Comparison of ENCODE assay signal across 11 cellular contexts in genomic region chr12:52495385-52495784, GRCh38. TPM values are rescaled to one million over a fixed set of nuclear protein-coding genes. Genes with fewer than 3 reads are reported as not detected.
DNase-seq lines count a peak whose midpoint lies in the region; ATAC-seq and TF ChIP-seq lines count a peak whose summit lies in the region.
"Had no signal": no experiment of that assay in that cellular context is flagged by ENCODE, and none has a peak within 500 bp of the region (broad histone marks: within the 10 kb centered on the region; RNA-seq: fewer than 3 reads in every experiment).

No MANE protein-coding gene starts in this region.

- H3K27me3 ChIP-seq in tibial nerve: no peaks in the 10 kb centered on the region

- no peak overlapping the region for H3K4me3 Mint-ChIP-seq in activated naive CD4-positive, alpha-beta T cell treated with anti-CD3 and anti-CD28 coated beads for 36 hours
- no peak overlapping the region for H3K4me3 Mint-ChIP-seq in activated T-helper 1 cell treated with anti-CD3 and anti-CD28 coated beads, Interleukin-12 subunit alpha, Interleukin-12 subunit beta, Interleukin-2, Interleukin-4 antibody, amounts not matched to agents 30 ng/mL and 10 ng/mL and 1 ng/mL, durations not matched to agents 14 hours and 24 hours and 36 hours
- H3K4me3 Mint-ChIP-seq: T-helper 1 cell treated with Interleukin-12 subunit alpha and Interleukin-12 subunit beta and Interleukin-4 antibody, amounts not matched to agents 30 μg/mL and 1 μg/mL, for 36 hours had no signal

- WGBS in tibial nerve, 2 donors: 36 to 47% methylated on average over 3 of the region's 3 CpGs

- DNase-seq in activated naive CD4-positive, alpha-beta T cell treated with anti-CD3 and anti-CD28 coated beads for 36 hours: peak; percentile 12
- DNase-seq in activated naive CD4-positive, alpha-beta T cell (lab: John Stamatoyannopoulos, UW): no peak
- DNase-seq in NCI-H510A (lab: John Stamatoyannopoulos, UW): peak; percentile 64
- DNase-seq in fibroblast of mammary gland (ENCODE audit: low read depth): peak; percentile 45
- no peak for DNase-seq in tibial nerve (ENCODE audit: low spot score in 2 of 2)
- no peak for DNase-seq in activated T-helper 1 cell treated with anti-CD3 and anti-CD28 coated beads, Interleukin-12 subunit alpha, Interleukin-12 subunit beta, Interleukin-2, Interleukin-4 antibody, amounts not matched to agents 30 ng/mL and 10 ng/mL and 1 ng/mL, durations not matched to agents 14 hours and 24 hours and 36 hours (ENCODE audit: low spot score)
- no peak for DNase-seq in NOMO-1 treated with DMSO at 0.1 percent for 48 hours (lab: John Stamatoyannopoulos, UW; ENCODE audit: unreplicated experiment)

- no peak for TF ChIP-seq CTCF in fibroblast of mammary gland (conservative IDR thresholded peaks at IDR 0.05; ENCODE audit: control insufficient read depth, insufficient read depth, low read depth, low read length)
- no peak for TF ChIP-seq CTCF in tibial nerve (IDR thresholded peaks at IDR 0.05)

- no peaks in the 10 kb centered on the region for H3K36me3 ChIP-seq in tibial nerve

- H3K27me3 Mint-ChIP-seq in activated naive CD4-positive, alpha-beta T cell treated with anti-CD3 and anti-CD28 coated beads for 36 hours (ENCODE audit: low read depth): peaks cover 12% of the 10 kb centered on the region
- H3K27me3 Mint-ChIP-seq in activated T-helper 1 cell treated with anti-CD3 and anti-CD28 coated beads, Interleukin-12 subunit alpha, Interleukin-12 subunit beta, Interleukin-2, Interleukin-4 antibody, amounts not matched to agents 30 ng/mL and 10 ng/mL and 1 ng/mL, durations not matched to agents 14 hours and 24 hours and 36 hours (ENCODE audit: insufficient read depth): peaks cover 8% of the 10 kb centered on the region

- H3K4me1 Mint-ChIP-seq in activated naive CD4-positive, alpha-beta T cell treated with anti-CD3 and anti-CD28 coated beads for 36 hours (ENCODE audit: low read depth): no peaks in the 10 kb centered on the region
- no peaks in the 10 kb centered on the region for H3K4me1 Mint-ChIP-seq in activated T-helper 1 cell treated with anti-CD3 and anti-CD28 coated beads, Interleukin-12 subunit alpha, Interleukin-12 subunit beta, Interleukin-2, Interleukin-4 antibody, amounts not matched to agents 30 ng/mL and 10 ng/mL and 1 ng/mL, durations not matched to agents 14 hours and 24 hours and 36 hours (ENCODE audit: low read depth)

- H3K4me3 ChIP-seq in fibroblast of mammary gland (ENCODE audit: control insufficient read depth, low read depth, low read length) (no peak overlapping the region), tibial nerve (no peak overlapping the region)

- H3K4me1 ChIP-seq in tibial nerve: peaks cover 0 to 36% (median 6%) of the 10 kb centered on the region in 4 donors

- no peak for TF ChIP-seq EP300 in tibial nerve (IDR thresholded peaks at IDR 0.05)

- H3K9me3 Mint-ChIP-seq in activated naive CD4-positive, alpha-beta T cell treated with anti-CD3 and anti-CD28 coated beads for 36 hours: no peaks in the 10 kb centered on the region
- no peaks in the 10 kb centered on the region for H3K9me3 Mint-ChIP-seq in activated T-helper 1 cell treated with anti-CD3 and anti-CD28 coated beads, Interleukin-12 subunit alpha, Interleukin-12 subunit beta, Interleukin-2, Interleukin-4 antibody, amounts not matched to agents 30 ng/mL and 10 ng/mL and 1 ng/mL, durations not matched to agents 14 hours and 24 hours and 36 hours
- H3K9me3 Mint-ChIP-seq: T-helper 1 cell treated with Interleukin-12 subunit alpha and Interleukin-12 subunit beta and Interleukin-4 antibody, amounts not matched to agents 30 μg/mL and 1 μg/mL, for 36 hours had no signal

- ATAC-seq in HG03097 (IDR thresholded peaks at IDR 0.05; ENCODE audit: low FRiP score, unreplicated experiment): no peak

- intact Hi-C loops in activated naive CD4-positive, alpha-beta T cell treated with anti-CD3 and anti-CD28 coated beads for 36 hours (cut with micrococcal nuclease): no loop called here
- intact Hi-C loops in activated T-helper 1 cell treated with anti-CD3 and anti-CD28 coated beads, Interleukin-12 subunit alpha, Interleukin-12 subunit beta, Interleukin-2, Interleukin-4 antibody, amounts not matched to agents 30 ng/mL and 10 ng/mL and 1 ng/mL, durations not matched to agents 14 hours and 24 hours and 36 hours (cut with micrococcal nuclease): no loop called here

- no peak overlapping the region for H3K27ac Mint-ChIP-seq in activated naive CD4-positive, alpha-beta T cell treated with anti-CD3 and anti-CD28 coated beads for 36 hours
- no peak overlapping the region for H3K27ac Mint-ChIP-seq in activated T-helper 1 cell treated with anti-CD3 and anti-CD28 coated beads, Interleukin-12 subunit alpha, Interleukin-12 subunit beta, Interleukin-2, Interleukin-4 antibody, amounts not matched to agents 30 ng/mL and 10 ng/mL and 1 ng/mL, durations not matched to agents 14 hours and 24 hours and 36 hours
- H3K27ac Mint-ChIP-seq: T-helper 1 cell treated with Interleukin-12 subunit alpha and Interleukin-12 subunit beta and Interleukin-4 antibody, amounts not matched to agents 30 μg/mL and 1 μg/mL, for 36 hours had no signal

- H3K36me3 Mint-ChIP-seq in activated naive CD4-positive, alpha-beta T cell treated with anti-CD3 and anti-CD28 coated beads for 36 hours (ENCODE audit: low read depth): no peaks in the 10 kb centered on the region
- H3K36me3 Mint-ChIP-seq in activated T-helper 1 cell treated with anti-CD3 and anti-CD28 coated beads, Interleukin-12 subunit alpha, Interleukin-12 subunit beta, Interleukin-2, Interleukin-4 antibody, amounts not matched to agents 30 ng/mL and 10 ng/mL and 1 ng/mL, durations not matched to agents 14 hours and 24 hours and 36 hours (ENCODE audit: low read depth): no peaks in the 10 kb centered on the region

- H3K9me3 ChIP-seq in tibial nerve: no peaks in the 10 kb centered on the region

- peak overlapping the region in 3 of 4 donors; percentile 19 to 85 (median 80) for H3K27ac ChIP-seq in tibial nerve

- no peak for TF ChIP-seq POLR2A in tibial nerve (IDR thresholded peaks at IDR 0.05)

- CTCF ChIA-PET in activated naive CD4-positive, alpha-beta T cell treated with anti-CD3 and anti-CD28 coated beads for 36 hours (lab: Charles Lee): no interaction called here

RNA-seq across cellular contexts. Expression of gene KRT6A, which starts 2.3 kb away (rescaled TPM):
- not detected for total RNA-seq in activated naive CD4-positive, alpha-beta T cell treated with anti-CD3 and anti-CD28 coated beads for 36 hours
- total RNA-seq in tibial nerve: under 1 TPM in 1 of 4 donors, not detected in 3; 0.30 TPM
- not detected in 2 replicates for total RNA-seq in activated T-helper 1 cell treated with anti-CD3 and anti-CD28 coated beads, Interleukin-12 subunit alpha, Interleukin-12 subunit beta, Interleukin-2, Interleukin-4 antibody, amounts not matched to agents 30 ng/mL and 10 ng/mL and 1 ng/mL, durations not matched to agents 14 hours and 24 hours and 36 hours

RNA-seq across cellular contexts. Expression of gene KRT6C, which starts 21.8 kb away (rescaled TPM):
- not detected for total RNA-seq in activated naive CD4-positive, alpha-beta T cell treated with anti-CD3 and anti-CD28 coated beads for 36 hours
- not detected for total RNA-seq in tibial nerve
- total RNA-seq in activated T-helper 1 cell treated with anti-CD3 and anti-CD28 coated beads, Interleukin-12 subunit alpha, Interleukin-12 subunit beta, Interleukin-2, Interleukin-4 antibody, amounts not matched to agents 30 ng/mL and 10 ng/mL and 1 ng/mL, durations not matched to agents 14 hours and 24 hours and 36 hours: not detected in 2 replicates
- total RNA-seq: kidney epithelial cell had no signal

RNA-seq across cellular contexts. Expression of gene KRT5, which starts 24.8 kb away (rescaled TPM):
- not detected for total RNA-seq in activated naive CD4-positive, alpha-beta T cell treated with anti-CD3 and anti-CD28 coated beads for 36 hours
- total RNA-seq in tibial nerve: 1 to 10 TPM in 1 of 4 donors, under 1 TPM in 1, not detected in 2; 0.22 to 2.7 TPM
- not detected in 2 replicates for total RNA-seq in activated T-helper 1 cell treated with anti-CD3 and anti-CD28 coated beads, Interleukin-12 subunit alpha, Interleukin-12 subunit beta, Interleukin-2, Interleukin-4 antibody, amounts not matched to agents 30 ng/mL and 10 ng/mL and 1 ng/mL, durations not matched to agents 14 hours and 24 hours and 36 hours
- total RNA-seq: kidney epithelial cell had no signal

RNA-seq across cellular contexts. Expression of gene KRT6B, which starts 43.4 kb away (rescaled TPM):
- not detected for total RNA-seq in activated naive CD4-positive, alpha-beta T cell treated with anti-CD3 and anti-CD28 coated beads for 36 hours
- not detected for total RNA-seq in tibial nerve
- not detected in 2 replicates for total RNA-seq in activated T-helper 1 cell treated with anti-CD3 and anti-CD28 coated beads, Interleukin-12 subunit alpha, Interleukin-12 subunit beta, Interleukin-2, Interleukin-4 antibody, amounts not matched to agents 30 ng/mL and 10 ng/mL and 1 ng/mL, durations not matched to agents 14 hours and 24 hours and 36 hours
- total RNA-seq: kidney epithelial cell had no signal

RNA-seq across cellular contexts. Expression of gene KRT71, which starts 57.6 kb away (rescaled TPM):
- not detected for total RNA-seq in activated naive CD4-positive, alpha-beta T cell treated with anti-CD3 and anti-CD28 coated beads for 36 hours
- total RNA-seq in tibial nerve: not detected
- not detected in 2 replicates for total RNA-seq in activated T-helper 1 cell treated with anti-CD3 and anti-CD28 coated beads, Interleukin-12 subunit alpha, Interleukin-12 subunit beta, Interleukin-2, Interleukin-4 antibody, amounts not matched to agents 30 ng/mL and 10 ng/mL and 1 ng/mL, durations not matched to agents 14 hours and 24 hours and 36 hours
- total RNA-seq: kidney epithelial cell, ureter had no signal

Comparison
In these comparisons a context has a peak if more than half of its experiments do, and no peak if none do; other contexts are left out.
1. DNase-seq: peak in activated naive CD4-positive, alpha-beta T cell treated with anti-CD3 and anti-CD28 coated beads for 36 hours (single experiment), NCI-H510A (single experiment) and fibroblast of mammary gland (single experiment); none in activated naive CD4-positive, alpha-beta T cell (0 of 4), tibial nerve (0 of 2), activated T-helper 1 cell treated with anti-CD3 and anti-CD28 coated beads, Interleukin-12 subunit alpha, Interleukin-12 subunit beta, Interleukin-2, Interleukin-4 antibody, amounts not matched to agents 30 ng/mL and 10 ng/mL and 1 ng/mL, durations not matched to agents 14 hours and 24 hours and 36 hours (single experiment) and NOMO-1 treated with DMSO at 0.1 percent for 48 hours (single experiment).